ENCODE assay signal across 1 cellular context in the genomic region with DNA sequence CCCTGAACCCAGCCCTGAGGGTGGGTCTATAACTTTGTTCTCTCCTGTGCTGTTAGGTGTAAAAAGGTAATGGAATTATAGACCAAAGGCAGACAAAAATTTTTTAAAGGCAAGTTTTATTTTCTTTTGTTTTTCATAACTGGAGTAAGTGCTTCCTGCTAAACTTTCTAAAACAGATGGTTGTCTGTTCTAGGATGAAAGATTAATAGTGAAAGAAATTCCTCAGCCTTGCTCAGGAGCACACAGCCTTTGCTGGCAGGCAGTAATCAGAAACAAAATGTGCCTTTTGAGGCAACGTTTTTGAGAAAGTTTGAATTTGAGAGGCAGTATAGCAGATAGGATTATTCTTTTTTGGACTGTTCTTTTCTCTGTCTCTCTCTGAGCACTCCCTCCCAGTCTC.
TF ChIP-seq lines count a peak whose summit lies in the region.

No MANE protein-coding gene starts in this region.

TF ChIP-seq in GM23338, 12 proteins besides CTCF, POLR2A, EP300 and RAD21 (continued from another document):
- TF ChIP-seq, protein P1, sequence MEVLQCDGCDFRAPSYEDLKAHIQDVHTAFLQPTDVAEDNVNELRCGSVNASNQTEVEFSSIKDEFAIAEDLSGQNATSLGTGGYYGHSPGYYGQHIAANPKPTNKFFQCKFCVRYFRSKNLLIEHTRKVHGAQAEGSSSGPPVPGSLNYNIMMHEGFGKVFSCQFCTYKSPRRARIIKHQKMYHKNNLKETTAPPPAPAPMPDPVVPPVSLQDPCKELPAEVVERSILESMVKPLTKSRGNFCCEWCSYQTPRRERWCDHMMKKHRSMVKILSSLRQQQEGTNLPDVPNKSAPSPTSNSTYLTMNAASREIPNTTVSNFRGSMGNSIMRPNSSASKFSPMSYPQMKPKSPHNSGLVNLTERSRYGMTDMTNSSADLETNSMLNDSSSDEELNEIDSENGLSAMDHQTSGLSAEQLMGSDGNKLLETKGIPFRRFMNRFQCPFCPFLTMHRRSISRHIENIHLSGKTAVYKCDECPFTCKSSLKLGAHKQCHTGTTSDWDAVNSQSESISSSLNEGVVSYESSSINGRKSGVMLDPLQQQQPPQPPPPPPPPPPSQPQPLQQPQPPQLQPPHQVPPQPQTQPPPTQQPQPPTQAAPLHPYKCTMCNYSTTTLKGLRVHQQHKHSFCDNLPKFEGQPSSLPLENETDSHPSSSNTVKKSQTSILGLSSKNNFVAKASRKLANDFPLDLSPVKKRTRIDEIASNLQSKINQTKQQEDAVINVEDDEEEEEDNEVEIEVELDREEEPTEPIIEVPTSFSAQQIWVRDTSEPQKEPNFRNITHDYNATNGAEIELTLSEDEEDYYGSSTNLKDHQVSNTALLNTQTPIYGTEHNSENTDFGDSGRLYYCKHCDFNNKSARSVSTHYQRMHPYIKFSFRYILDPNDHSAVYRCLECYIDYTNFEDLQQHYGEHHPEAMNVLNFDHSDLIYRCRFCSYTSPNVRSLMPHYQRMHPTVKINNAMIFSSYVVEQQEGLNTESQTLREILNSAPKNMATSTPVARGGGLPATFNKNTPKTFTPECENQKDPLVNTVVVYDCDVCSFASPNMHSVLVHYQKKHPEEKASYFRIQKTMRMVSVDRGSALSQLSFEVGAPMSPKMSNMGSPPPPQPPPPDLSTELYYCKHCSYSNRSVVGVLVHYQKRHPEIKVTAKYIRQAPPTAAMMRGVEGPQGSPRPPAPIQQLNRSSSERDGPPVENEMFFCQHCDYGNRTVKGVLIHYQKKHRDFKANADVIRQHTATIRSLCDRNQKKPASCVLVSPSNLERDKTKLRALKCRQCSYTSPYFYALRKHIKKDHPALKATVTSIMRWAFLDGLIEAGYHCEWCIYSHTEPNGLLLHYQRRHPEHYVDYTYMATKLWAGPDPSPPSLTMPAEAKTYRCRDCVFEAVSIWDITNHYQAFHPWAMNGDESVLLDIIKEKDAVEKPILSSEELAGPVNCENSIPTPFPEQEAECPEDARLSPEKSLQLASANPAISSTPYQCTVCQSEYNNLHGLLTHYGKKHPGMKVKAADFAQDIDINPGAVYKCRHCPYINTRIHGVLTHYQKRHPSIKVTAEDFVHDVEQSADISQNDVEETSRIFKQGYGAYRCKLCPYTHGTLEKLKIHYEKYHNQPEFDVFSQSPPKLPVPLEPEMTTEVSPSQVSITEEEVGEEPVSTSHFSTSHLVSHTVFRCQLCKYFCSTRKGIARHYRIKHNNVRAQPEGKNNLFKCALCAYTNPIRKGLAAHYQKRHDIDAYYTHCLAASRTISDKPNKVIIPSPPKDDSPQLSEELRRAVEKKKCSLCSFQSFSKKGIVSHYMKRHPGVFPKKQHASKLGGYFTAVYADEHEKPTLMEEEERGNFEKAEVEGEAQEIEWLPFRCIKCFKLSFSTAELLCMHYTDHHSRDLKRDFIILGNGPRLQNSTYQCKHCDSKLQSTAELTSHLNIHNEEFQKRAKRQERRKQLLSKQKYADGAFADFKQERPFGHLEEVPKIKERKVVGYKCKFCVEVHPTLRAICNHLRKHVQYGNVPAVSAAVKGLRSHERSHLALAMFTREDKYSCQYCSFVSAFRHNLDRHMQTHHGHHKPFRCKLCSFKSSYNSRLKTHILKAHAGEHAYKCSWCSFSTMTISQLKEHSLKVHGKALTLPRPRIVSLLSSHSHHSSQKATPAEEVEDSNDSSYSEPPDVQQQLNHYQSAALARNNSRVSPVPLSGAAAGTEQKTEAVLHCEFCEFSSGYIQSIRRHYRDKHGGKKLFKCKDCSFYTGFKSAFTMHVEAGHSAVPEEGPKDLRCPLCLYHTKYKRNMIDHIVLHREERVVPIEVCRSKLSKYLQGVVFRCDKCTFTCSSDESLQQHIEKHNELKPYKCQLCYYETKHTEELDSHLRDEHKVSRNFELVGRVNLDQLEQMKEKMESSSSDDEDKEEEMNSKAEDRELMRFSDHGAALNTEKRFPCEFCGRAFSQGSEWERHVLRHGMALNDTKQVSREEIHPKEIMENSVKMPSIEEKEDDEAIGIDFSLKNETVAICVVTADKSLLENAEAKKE (CRISPR knock-in tag; IDR thresholded peaks at IDR 0.05), result no peak
- TF ChIP-seq NANOG (IDR thresholded peaks at IDR 0.05; ENCODE audit: borderline replicate concordance), result no peak
- no peak for TF ChIP-seq EZH2phosphoT487 (IDR thresholded peaks at IDR 0.05; ENCODE audit: unreplicated experiment)
- TF ChIP-seq, protein P2, sequence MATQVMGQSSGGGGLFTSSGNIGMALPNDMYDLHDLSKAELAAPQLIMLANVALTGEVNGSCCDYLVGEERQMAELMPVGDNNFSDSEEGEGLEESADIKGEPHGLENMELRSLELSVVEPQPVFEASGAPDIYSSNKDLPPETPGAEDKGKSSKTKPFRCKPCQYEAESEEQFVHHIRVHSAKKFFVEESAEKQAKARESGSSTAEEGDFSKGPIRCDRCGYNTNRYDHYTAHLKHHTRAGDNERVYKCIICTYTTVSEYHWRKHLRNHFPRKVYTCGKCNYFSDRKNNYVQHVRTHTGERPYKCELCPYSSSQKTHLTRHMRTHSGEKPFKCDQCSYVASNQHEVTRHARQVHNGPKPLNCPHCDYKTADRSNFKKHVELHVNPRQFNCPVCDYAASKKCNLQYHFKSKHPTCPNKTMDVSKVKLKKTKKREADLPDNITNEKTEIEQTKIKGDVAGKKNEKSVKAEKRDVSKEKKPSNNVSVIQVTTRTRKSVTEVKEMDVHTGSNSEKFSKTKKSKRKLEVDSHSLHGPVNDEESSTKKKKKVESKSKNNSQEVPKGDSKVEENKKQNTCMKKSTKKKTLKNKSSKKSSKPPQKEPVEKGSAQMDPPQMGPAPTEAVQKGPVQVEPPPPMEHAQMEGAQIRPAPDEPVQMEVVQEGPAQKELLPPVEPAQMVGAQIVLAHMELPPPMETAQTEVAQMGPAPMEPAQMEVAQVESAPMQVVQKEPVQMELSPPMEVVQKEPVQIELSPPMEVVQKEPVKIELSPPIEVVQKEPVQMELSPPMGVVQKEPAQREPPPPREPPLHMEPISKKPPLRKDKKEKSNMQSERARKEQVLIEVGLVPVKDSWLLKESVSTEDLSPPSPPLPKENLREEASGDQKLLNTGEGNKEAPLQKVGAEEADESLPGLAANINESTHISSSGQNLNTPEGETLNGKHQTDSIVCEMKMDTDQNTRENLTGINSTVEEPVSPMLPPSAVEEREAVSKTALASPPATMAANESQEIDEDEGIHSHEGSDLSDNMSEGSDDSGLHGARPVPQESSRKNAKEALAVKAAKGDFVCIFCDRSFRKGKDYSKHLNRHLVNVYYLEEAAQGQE (IDR thresholded peaks at IDR 0.05; ENCODE audit: unreplicated experiment), result no peak
- no peak for TF ChIP-seq ZNF331 (CRISPR knock-in tag; IDR thresholded peaks at IDR 0.05; ENCODE audit: low read depth)
